Comparison of ENCODE assay signal across 2 cellular contexts in the genomic region with DNA sequence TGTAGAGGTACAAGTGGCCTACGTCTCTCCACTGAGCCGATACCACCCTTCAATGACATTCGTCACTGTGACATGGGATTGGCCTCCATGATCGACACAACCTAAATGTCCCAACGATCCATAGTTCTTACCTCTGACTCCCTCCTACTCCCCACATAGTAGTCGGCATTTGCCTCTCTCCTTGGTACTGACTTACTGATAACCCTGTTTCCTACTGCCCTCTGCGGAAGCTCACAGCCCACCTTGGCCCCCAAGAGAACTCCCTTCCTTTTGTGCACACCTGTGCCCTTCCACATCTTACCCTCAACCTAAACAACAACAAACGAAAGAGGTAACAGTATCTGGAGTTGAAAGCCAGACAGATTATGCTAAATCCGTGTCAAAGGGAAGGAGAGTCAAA.
TF ChIP-seq lines count a peak whose summit lies in the region.

No MANE protein-coding gene starts in this region.

TF ChIP-seq in HepG2, 621 proteins besides CTCF, POLR2A, EP300 and RAD21:
- TF ChIP-seq, protein P1, sequence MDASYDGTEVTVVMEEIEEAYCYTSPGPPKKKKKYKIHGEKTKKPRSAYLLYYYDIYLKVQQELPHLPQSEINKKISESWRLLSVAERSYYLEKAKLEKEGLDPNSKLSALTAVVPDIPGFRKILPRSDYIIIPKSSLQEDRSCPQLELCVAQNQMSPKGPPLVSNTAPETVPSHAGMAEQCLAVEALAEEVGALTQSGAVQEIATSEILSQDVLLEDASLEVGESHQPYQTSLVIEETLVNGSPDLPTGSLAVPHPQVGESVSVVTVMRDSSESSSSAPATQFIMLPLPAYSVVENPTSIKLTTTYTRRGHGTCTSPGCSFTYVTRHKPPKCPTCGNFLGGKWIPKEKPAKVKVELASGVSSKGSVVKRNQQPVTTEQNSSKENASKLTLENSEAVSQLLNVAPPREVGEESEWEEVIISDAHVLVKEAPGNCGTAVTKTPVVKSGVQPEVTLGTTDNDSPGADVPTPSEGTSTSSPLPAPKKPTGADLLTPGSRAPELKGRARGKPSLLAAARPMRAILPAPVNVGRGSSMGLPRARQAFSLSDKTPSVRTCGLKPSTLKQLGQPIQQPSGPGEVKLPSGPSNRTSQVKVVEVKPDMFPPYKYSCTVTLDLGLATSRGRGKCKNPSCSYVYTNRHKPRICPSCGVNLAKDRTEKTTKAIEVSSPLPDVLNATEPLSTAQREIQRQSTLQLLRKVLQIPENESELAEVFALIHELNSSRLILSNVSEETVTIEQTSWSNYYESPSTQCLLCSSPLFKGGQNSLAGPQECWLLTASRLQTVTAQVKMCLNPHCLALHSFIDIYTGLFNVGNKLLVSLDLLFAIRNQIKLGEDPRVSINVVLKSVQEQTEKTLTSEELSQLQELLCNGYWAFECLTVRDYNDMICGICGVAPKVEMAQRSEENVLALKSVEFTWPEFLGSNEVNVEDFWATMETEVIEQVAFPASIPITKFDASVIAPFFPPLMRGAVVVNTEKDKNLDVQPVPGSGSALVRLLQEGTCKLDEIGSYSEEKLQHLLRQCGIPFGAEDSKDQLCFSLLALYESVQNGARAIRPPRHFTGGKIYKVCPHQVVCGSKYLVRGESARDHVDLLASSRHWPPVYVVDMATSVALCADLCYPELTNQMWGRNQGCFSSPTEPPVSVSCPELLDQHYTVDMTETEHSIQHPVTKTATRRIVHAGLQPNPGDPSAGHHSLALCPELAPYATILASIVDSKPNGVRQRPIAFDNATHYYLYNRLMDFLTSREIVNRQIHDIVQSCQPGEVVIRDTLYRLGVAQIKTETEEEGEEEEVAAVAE (CRISPR knock-in tag; IDR thresholded peaks at IDR 0.05; ENCODE audit: borderline replicate concordance) = no peak
- TF ChIP-seq MIER2 (CRISPR knock-in tag; IDR thresholded peaks at IDR 0.05) = peak; percentile 75
- TF ChIP-seq, protein P2, sequence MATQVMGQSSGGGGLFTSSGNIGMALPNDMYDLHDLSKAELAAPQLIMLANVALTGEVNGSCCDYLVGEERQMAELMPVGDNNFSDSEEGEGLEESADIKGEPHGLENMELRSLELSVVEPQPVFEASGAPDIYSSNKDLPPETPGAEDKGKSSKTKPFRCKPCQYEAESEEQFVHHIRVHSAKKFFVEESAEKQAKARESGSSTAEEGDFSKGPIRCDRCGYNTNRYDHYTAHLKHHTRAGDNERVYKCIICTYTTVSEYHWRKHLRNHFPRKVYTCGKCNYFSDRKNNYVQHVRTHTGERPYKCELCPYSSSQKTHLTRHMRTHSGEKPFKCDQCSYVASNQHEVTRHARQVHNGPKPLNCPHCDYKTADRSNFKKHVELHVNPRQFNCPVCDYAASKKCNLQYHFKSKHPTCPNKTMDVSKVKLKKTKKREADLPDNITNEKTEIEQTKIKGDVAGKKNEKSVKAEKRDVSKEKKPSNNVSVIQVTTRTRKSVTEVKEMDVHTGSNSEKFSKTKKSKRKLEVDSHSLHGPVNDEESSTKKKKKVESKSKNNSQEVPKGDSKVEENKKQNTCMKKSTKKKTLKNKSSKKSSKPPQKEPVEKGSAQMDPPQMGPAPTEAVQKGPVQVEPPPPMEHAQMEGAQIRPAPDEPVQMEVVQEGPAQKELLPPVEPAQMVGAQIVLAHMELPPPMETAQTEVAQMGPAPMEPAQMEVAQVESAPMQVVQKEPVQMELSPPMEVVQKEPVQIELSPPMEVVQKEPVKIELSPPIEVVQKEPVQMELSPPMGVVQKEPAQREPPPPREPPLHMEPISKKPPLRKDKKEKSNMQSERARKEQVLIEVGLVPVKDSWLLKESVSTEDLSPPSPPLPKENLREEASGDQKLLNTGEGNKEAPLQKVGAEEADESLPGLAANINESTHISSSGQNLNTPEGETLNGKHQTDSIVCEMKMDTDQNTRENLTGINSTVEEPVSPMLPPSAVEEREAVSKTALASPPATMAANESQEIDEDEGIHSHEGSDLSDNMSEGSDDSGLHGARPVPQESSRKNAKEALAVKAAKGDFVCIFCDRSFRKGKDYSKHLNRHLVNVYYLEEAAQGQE (IDR thresholded peaks at IDR 0.05; ENCODE audit: borderline replicate concordance in 1 of 2, low read depth in 1 of 2, low read length in 2 of 2) = peak; percentile 22 to 87
- TF ChIP-seq, protein P3, sequence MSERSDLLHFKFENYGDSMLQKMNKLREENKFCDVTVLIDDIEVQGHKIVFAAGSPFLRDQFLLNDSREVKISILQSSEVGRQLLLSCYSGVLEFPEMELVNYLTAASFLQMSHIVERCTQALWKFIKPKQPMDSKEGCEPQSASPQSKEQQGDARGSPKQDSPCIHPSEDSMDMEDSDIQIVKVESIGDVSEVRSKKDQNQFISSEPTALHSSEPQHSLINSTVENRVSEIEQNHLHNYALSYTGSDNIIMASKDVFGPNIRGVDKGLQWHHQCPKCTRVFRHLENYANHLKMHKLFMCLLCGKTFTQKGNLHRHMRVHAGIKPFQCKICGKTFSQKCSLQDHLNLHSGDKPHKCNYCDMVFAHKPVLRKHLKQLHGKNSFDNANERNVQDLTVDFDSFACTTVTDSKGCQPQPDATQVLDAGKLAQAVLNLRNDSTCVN (CRISPR knock-in tag; IDR thresholded peaks at IDR 0.05; ENCODE audit: borderline replicate concordance) = no peak

TF ChIP-seq in Ishikawa, 13 proteins besides CTCF, POLR2A, EP300 and RAD21 (continued from another document):
- TF ChIP-seq, protein P2 (IDR thresholded peaks at IDR 0.05; ENCODE audit: low read depth) = peak; percentile 77
